Comparison of ENCODE assay signal across 20 cellular contexts in genomic region chr6:163942790-163943189, GRCh38.
"Had no signal": no experiment of that assay in that cellular context is flagged by ENCODE, and none has a peak within 500 bp of the region (broad histone marks: within the 10 kb centered on the region; RNA-seq: fewer than 3 reads in every experiment).

No MANE protein-coding gene starts in this region.

- H3K9me3 Mint-ChIP-seq: activated naive CD8-positive, alpha-beta T cell treated with anti-CD3 and anti-CD28 coated beads, Interleukin-2, amount 10 ng/mL, durations not matched to agents 7 days and 5 days; dendritic cell treated with granulocyte-macrophage colony-stimulating factor and Interleukin-4, amounts not matched to agents 40 ng/mL and 50 ng/mL, for 4 days; natural killer cell; stimulated activated naive B cell treated with anti-CD40 and anti-IgM and Interleukin-4, amounts not matched to agents 10 μg/mL and 1 μg/mL and 100 μg/mL, for 72 hours had no signal

- DNase-seq: activated CD4-positive, alpha-beta T cell treated with anti-CD3 and anti-CD28 coated beads for 1 hour; activated CD4-positive, alpha-beta T cell treated with anti-CD3 and anti-CD28 coated beads, Interleukin-2, amount 50 U/mL, for 1 hour; activated naive CD4-positive, alpha-beta T cell; activated naive CD8-positive, alpha-beta T cell treated with anti-CD3 and anti-CD28 coated beads, Interleukin-2, amount 10 ng/mL, durations not matched to agents 7 days and 5 days; activated T-cell treated with anti-CD3 and anti-CD28 coated beads, Interleukin-2, amount 50 U/mL, for 1 hour; effector CD8-positive, alpha-beta T cell; erythroblast; foreskin fibroblast; heart right ventricle; kidney; natural killer cell; small intestine; stimulated activated CD4-positive, alpha-beta T cell treated with anti-CD3 and anti-CD28 coated beads, Interleukin-15, amount 100 ng/mL, for 24 hours; stimulated activated naive B cell treated with anti-CD40 and anti-IgM and Interleukin-4, amounts not matched to agents 10 μg/mL and 1 μg/mL and 100 μg/mL, for 72 hours; T-cell; trophoblast cell; WERI-Rb-1 had no signal

- H3K27me3 ChIP-seq: heart right ventricle, vagina had no signal

- H3K4me3 Mint-ChIP-seq: activated naive CD8-positive, alpha-beta T cell treated with anti-CD3 and anti-CD28 coated beads, Interleukin-2, amount 10 ng/mL, durations not matched to agents 7 days and 5 days; activated T-helper 17 cell treated with anti-CD3 and anti-CD28 coated beads, Interleukin-2, amount 50 U/mL, for 72 hours; dendritic cell treated with granulocyte-macrophage colony-stimulating factor and Interleukin-4, amounts not matched to agents 40 ng/mL and 50 ng/mL, for 4 days; natural killer cell; stimulated activated naive B cell treated with anti-CD40 and anti-IgM and Interleukin-4, amounts not matched to agents 10 μg/mL and 1 μg/mL and 100 μg/mL, for 72 hours; T-cell had no signal

- H3K4me3 ChIP-seq: heart right ventricle, vagina had no signal

- H3K4me1 Mint-ChIP-seq: activated naive CD8-positive, alpha-beta T cell treated with anti-CD3 and anti-CD28 coated beads, Interleukin-2, amount 10 ng/mL, durations not matched to agents 7 days and 5 days; activated T-helper 17 cell treated with anti-CD3 and anti-CD28 coated beads, Interleukin-2, amount 50 U/mL, for 72 hours; natural killer cell had no signal

- H3K36me3 ChIP-seq: heart right ventricle, vagina, WERI-Rb-1 had no signal

- H3K27ac ChIP-seq: vagina, WERI-Rb-1 had no signal

- H3K36me3 Mint-ChIP-seq: activated naive CD8-positive, alpha-beta T cell treated with anti-CD3 and anti-CD28 coated beads, Interleukin-2, amount 10 ng/mL, durations not matched to agents 7 days and 5 days; natural killer cell; stimulated activated naive B cell treated with anti-CD40 and anti-IgM and Interleukin-4, amounts not matched to agents 10 μg/mL and 1 μg/mL and 100 μg/mL, for 72 hours; T-cell had no signal

- H3K9me3 ChIP-seq: heart right ventricle, vagina had no signal

- H3K27ac Mint-ChIP-seq: activated naive CD8-positive, alpha-beta T cell treated with anti-CD3 and anti-CD28 coated beads, Interleukin-2, amount 10 ng/mL, durations not matched to agents 7 days and 5 days; activated T-helper 17 cell treated with anti-CD3 and anti-CD28 coated beads, Interleukin-2, amount 50 U/mL, for 72 hours; dendritic cell treated with granulocyte-macrophage colony-stimulating factor and Interleukin-4, amounts not matched to agents 40 ng/mL and 50 ng/mL, for 4 days; natural killer cell; stimulated activated naive B cell treated with anti-CD40 and anti-IgM and Interleukin-4, amounts not matched to agents 10 μg/mL and 1 μg/mL and 100 μg/mL, for 72 hours; T-cell had no signal
